In the genomic region with DNA sequence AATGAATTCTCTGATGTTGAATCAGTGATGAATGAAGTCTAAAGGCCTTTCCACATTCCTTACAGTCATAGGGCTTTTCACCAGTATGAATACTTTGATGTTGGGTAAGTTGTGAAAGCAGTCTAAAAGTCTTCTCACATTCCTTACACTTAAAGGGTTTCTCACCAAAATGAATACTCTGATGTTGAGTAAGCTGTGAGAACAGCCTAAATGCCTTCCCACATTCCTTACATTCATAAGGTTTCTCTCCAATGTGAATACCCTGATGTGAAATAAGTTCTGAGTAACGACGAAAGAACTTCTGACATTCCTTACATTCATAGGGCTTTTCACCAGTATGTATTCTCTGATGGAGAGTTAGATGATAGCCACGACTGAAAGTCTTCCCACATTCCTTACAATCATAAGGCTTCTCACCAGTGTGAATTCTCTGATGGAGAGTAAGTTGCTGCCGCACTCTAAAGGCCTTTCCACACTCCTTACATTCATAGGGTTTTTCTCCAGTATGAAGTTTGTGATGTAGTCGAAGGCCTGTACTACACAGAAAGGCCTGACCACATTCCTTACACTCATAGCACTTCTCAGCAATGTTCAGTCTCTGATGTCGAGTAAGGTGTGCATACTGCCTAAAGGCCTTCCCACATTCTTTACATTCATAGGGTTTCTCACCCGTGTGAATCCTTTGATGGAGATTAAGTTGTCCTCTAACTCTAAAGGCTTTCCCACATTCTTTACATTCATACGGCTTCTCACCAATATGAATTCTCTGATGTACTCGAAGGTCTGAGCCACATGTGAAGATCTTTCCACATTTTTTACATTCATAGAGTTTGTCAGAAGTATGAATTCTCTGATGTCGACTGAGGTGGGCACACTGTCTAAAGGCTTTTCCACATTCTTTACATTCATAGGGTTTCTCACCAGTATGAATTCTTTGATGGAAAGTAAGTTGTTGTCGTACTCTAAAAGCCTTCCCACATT, we compare ENCODE assay signal across 1 cellular context.
TF ChIP-seq lines count a peak whose summit lies in the region.

No MANE protein-coding gene starts in this region.

TF ChIP-seq in IMR-90, 13 proteins besides CTCF, POLR2A, EP300 and RAD21:
- TF ChIP-seq ELK1 (IDR thresholded peaks at IDR 0.05; ENCODE audit: borderline replicate concordance, low read depth, low read length), result no peak
- TF ChIP-seq CEBPB (IDR thresholded peaks at IDR 0.05; ENCODE audit: low read depth, low read length), result no peak
TF ChIP-seq in IMR-90: peak in this region for 0.
